In the genomic region with DNA sequence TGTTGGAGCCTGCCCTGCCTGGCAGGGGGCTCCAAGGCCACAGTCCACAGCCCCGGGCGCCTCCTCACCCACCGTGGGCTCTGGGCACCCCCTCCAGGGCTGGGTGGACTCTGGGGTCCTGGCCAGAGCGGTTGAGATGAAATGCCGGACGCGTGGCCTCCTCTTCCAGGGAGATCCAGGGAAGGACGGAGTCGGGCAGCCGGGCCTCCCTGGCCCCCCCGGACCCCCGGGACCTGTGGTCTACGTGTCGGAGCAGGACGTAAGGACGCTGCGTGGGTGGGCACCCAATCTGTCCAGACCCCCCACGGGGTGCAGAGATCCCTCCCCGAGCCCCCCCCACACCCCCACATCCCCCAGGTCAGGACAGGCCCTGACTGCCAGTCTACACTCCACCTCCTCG, we compare ENCODE assay signal across 28 cellular contexts.
"Had no signal": no experiment of that assay in that cellular context is flagged by ENCODE, and none has a peak within 500 bp of the region (broad histone marks: within the 10 kb centered on the region; RNA-seq: fewer than 3 reads in every experiment).

No MANE protein-coding gene starts in this region.

- DNase-seq: natural killer cell; occipital lobe; ovary; posterior cingulate gyrus; psoas muscle; right cardiac atrium; right lobe of liver; sigmoid colon; small intestine; stimulated activated CD4-positive, alpha-beta T cell treated with anti-CD3 and anti-CD28 coated beads, Interleukin-15, amount 100 ng/mL, for 24 hours; stimulated activated CD4-positive, alpha-beta T cell treated with anti-CD3 and anti-CD28 coated beads, Interleukin-2, amount 100 ng/mL, for 24 hours; stimulated activated CD4-positive, alpha-beta T cell treated with anti-CD3 and anti-CD28 coated beads, Interleukin-2, amount 100 ng/mL, for 48 hours; stimulated activated CD4-positive, alpha-beta T cell treated with anti-CD3 and anti-CD28 coated beads, Interleukin-4, amount 100 ng/mL, for 24 hours; stimulated activated naive B cell treated with anti-CD40 and anti-IgM and Interleukin-4, amounts not matched to agents 10 μg/mL and 1 μg/mL and 100 μg/mL, for 72 hours; stimulated activated naive CD4-positive, alpha-beta T cell treated with Interleukin-2 at 50 U/mL for 16 hours; stomach; thyroid gland; trophoblast cell had no signal

- H3K27ac ChIP-seq: neural progenitor cell, ovary, parathyroid adenoma, psoas muscle, right lobe of liver, sigmoid colon, thoracic aorta, thyroid gland, tibial nerve, vagina had no signal

- H3K4me1 Mint-ChIP-seq: natural killer cell; stimulated activated naive B cell treated with anti-CD40 and anti-IgM and Interleukin-4, amounts not matched to agents 10 μg/mL and 1 μg/mL and 100 μg/mL, for 72 hours had no signal

- H3K27me3 Mint-ChIP-seq: progenitor cell of endocrine pancreas; stimulated activated naive B cell treated with anti-CD40 and anti-IgM and Interleukin-4, amounts not matched to agents 10 μg/mL and 1 μg/mL and 100 μg/mL, for 72 hours; stimulated activated naive CD8-positive, alpha-beta T cell treated with anti-CD3 and anti-CD28 coated beads, Interleukin-15, Interleukin-2, amounts not matched to agents 100 ng/mL and 50 ng/mL, for 24 hours had no signal

- H3K4me3 Mint-ChIP-seq: natural killer cell; nephron; neural progenitor cell; stimulated activated effector memory CD8-positive, alpha-beta T cell treated with anti-CD3 and anti-CD28 coated beads, Interleukin-12 subunit alpha, Interleukin-12 subunit beta, amount 100 ng/mL, for 72 hours; stimulated activated naive B cell treated with anti-CD40 and anti-IgM and Interleukin-4, amounts not matched to agents 10 μg/mL and 1 μg/mL and 100 μg/mL, for 72 hours; stimulated activated naive CD8-positive, alpha-beta T cell treated with anti-CD3 and anti-CD28 coated beads, Interleukin-15, Interleukin-2, amounts not matched to agents 100 ng/mL and 50 ng/mL, for 24 hours had no signal

- H3K4me2 ChIP-seq: neural progenitor cell had no signal

- H3K27me3 ChIP-seq: neural progenitor cell, ovary, right lobe of liver, sigmoid colon, stomach, thyroid gland, tibial nerve, upper lobe of left lung, vagina had no signal

- H3K4me1 ChIP-seq: parathyroid adenoma, psoas muscle, right lobe of liver, sigmoid colon, thyroid gland, tibial nerve, upper lobe of left lung, vagina had no signal

- H3K27ac Mint-ChIP-seq: nephron; neural progenitor cell; progenitor cell of endocrine pancreas; stimulated activated effector memory CD8-positive, alpha-beta T cell treated with anti-CD3 and anti-CD28 coated beads, Interleukin-12 subunit alpha, Interleukin-12 subunit beta, amount 100 ng/mL, for 72 hours; stimulated activated naive CD8-positive, alpha-beta T cell treated with anti-CD3 and anti-CD28 coated beads, Interleukin-15, Interleukin-2, amounts not matched to agents 100 ng/mL and 50 ng/mL, for 24 hours had no signal

- H3K36me3 Mint-ChIP-seq: natural killer cell; neural progenitor cell; stimulated activated effector memory CD8-positive, alpha-beta T cell treated with anti-CD3 and anti-CD28 coated beads, Interleukin-12 subunit alpha, Interleukin-12 subunit beta, amount 100 ng/mL, for 72 hours; stimulated activated naive B cell treated with anti-CD40 and anti-IgM and Interleukin-4, amounts not matched to agents 10 μg/mL and 1 μg/mL and 100 μg/mL, for 72 hours had no signal

- H3K9me3 Mint-ChIP-seq: natural killer cell; nephron; neural progenitor cell; stimulated activated effector memory CD8-positive, alpha-beta T cell treated with anti-CD3 and anti-CD28 coated beads, Interleukin-12 subunit alpha, Interleukin-12 subunit beta, amount 100 ng/mL, for 72 hours; stimulated activated naive B cell treated with anti-CD40 and anti-IgM and Interleukin-4, amounts not matched to agents 10 μg/mL and 1 μg/mL and 100 μg/mL, for 72 hours; stimulated activated naive CD8-positive, alpha-beta T cell treated with anti-CD3 and anti-CD28 coated beads, Interleukin-15, Interleukin-2, amounts not matched to agents 100 ng/mL and 50 ng/mL, for 24 hours had no signal

- H2AFZ ChIP-seq: neural progenitor cell, parathyroid adenoma had no signal

- H3K4me3 ChIP-seq: neural progenitor cell, ovary, psoas muscle, right lobe of liver, sigmoid colon, stomach, thoracic aorta, thyroid gland, tibial nerve, upper lobe of left lung, vagina had no signal

- H3K9ac ChIP-seq: neural progenitor cell, parathyroid adenoma had no signal

- ATAC-seq: natural killer cell; psoas muscle; right cardiac atrium; right lobe of liver; stimulated activated effector memory CD8-positive, alpha-beta T cell treated with anti-CD3 and anti-CD28 coated beads, Interleukin-12 subunit alpha, Interleukin-12 subunit beta, amount 100 ng/mL, for 72 hours; stimulated activated naive B cell treated with anti-CD40 and anti-IgM and Interleukin-4, amounts not matched to agents 10 μg/mL and 1 μg/mL and 100 μg/mL, for 72 hours had no signal

- H3K9me3 ChIP-seq: ovary, psoas muscle, right lobe of liver, sigmoid colon, stomach, thoracic aorta, thyroid gland, tibial nerve, upper lobe of left lung, vagina had no signal

- H3K36me3 ChIP-seq: neural progenitor cell, ovary had no signal
